21 cellular contexts compared by ENCODE assay signal in genomic region chr14:79265366-79265765, GRCh38.
A peak's percentile ranks its signal among the peaks of the same experiment; 100 is the strongest.
DNase-seq lines count a peak whose midpoint lies in the region; ATAC-seq and TF ChIP-seq lines count a peak whose summit lies in the region.
"Had no signal": no experiment of that assay in that cellular context is flagged by ENCODE, and none has a peak within 500 bp of the region (broad histone marks: within the 10 kb centered on the region; RNA-seq: fewer than 3 reads in every experiment).

No MANE protein-coding gene starts in this region.

- H3K9ac ChIP-seq in GM23248: no peak overlapping the region
- no peak overlapping the region for H3K9ac ChIP-seq in PC-3 (ENCODE audit: low read length)
- H3K9ac ChIP-seq in fibroblast of lung (ENCODE audit: insufficient read depth, low read length): no peak overlapping the region

- no peaks in the 10 kb centered on the region for H3K4me1 ChIP-seq in GM23248 (ENCODE audit: insufficient read depth)
- H3K4me1 ChIP-seq in PC-3 (ENCODE audit: insufficient read depth, low read length): no peaks in the 10 kb centered on the region
- H3K4me1 ChIP-seq in fibroblast of lung (ENCODE audit: control insufficient read depth, extremely low read depth, insufficient read depth, low read length): no peaks in the 10 kb centered on the region
- H3K4me1 ChIP-seq: SJCRH30 had no signal

- TF ChIP-seq CTCF in PC-3 (conservative IDR thresholded peaks at IDR 0.05; ENCODE audit: low read depth, low read length): no peak
- no peak for TF ChIP-seq CTCF in fibroblast of lung (conservative IDR thresholded peaks at IDR 0.05 in 1 of 2, IDR thresholded peaks at IDR 0.05 in 1 of 2; ENCODE audit: low read depth in 1 of 2, low read length in 2 of 2)

- H3K9me2 ChIP-seq in GM23248 (ENCODE audit: insufficient read depth) (no peaks in the 10 kb centered on the region), PC-3 (replicated peaks; ENCODE audit: low read length) (no peaks in the 10 kb centered on the region)

- H3K27me3 ChIP-seq in GM23248 (replicated peaks; ENCODE audit: insufficient read depth) (no peaks in the 10 kb centered on the region), PC-3 (ENCODE audit: low read length) (no peaks in the 10 kb centered on the region), fibroblast of lung (ENCODE audit: control insufficient read depth, insufficient read depth, low read length) (no peaks in the 10 kb centered on the region)
- H3K27me3 ChIP-seq: SJCRH30 had no signal

- H3F3A ChIP-seq in GM23248 (ENCODE audit: insufficient read depth): no peaks in the 10 kb centered on the region
- no peaks in the 10 kb centered on the region for H3F3A ChIP-seq in PC-3 (ENCODE audit: low read length, unreplicated experiment)

- H3K9me3 ChIP-seq in GM23248 (ENCODE audit: low read depth): no peaks in the 10 kb centered on the region
- H3K9me3 ChIP-seq in PC-3 (ENCODE audit: low read length): no peaks in the 10 kb centered on the region
- no peaks in the 10 kb centered on the region for H3K9me3 ChIP-seq in fibroblast of lung (ENCODE audit: control insufficient read depth, insufficient read depth, low read depth, low read length)
- H3K9me3 ChIP-seq: SJCRH30 had no signal

- POLR2A ChIA-PET in PC-3 (lab: Charles Lee; ENCODE audit: unreplicated experiment): no interaction called here

- no peaks in the 10 kb centered on the region for H3K36me3 ChIP-seq in GM23248 (ENCODE audit: low read depth)
- H3K36me3 ChIP-seq in PC-3 (ENCODE audit: low read depth, low read length): no peaks in the 10 kb centered on the region
- no peaks in the 10 kb centered on the region for H3K36me3 ChIP-seq in fibroblast of lung (ENCODE audit: control insufficient read depth, insufficient read depth, low read length)
- H3K36me3 ChIP-seq: SJCRH30 had no signal

- H3K4me3 ChIP-seq in GM23248: no peak overlapping the region
- no peak overlapping the region for H3K4me3 ChIP-seq in PC-3 (ENCODE audit: low read length)
- H3K4me3 ChIP-seq in fibroblast of lung (replicated peaks in 1 of 4; ENCODE audit: control extremely low read depth in 1 of 4, insufficient read depth in 1 of 4, low read depth in 3 of 4, low read length in 4 of 4): no peak overlapping the region
- H3K4me3 ChIP-seq in skeletal muscle cell (ENCODE audit: low read depth, low read length): no peak overlapping the region
- H3K4me3 ChIP-seq: GM12878, SJCRH30 had no signal

- H3K27ac ChIP-seq in GM23248 (no peak overlapping the region), PC-3 (ENCODE audit: low read length) (no peak overlapping the region), fibroblast of lung (ENCODE audit: insufficient read depth, low read length) (no peak overlapping the region)
- H3K27ac ChIP-seq: RWPE1, SJCRH30 had no signal

- ATAC-seq in PC-3: no peak
- ATAC-seq in HG03159 (IDR thresholded peaks at IDR 0.05; ENCODE audit: unreplicated experiment): no peak
- ATAC-seq: GM12878 had no signal

- intact Hi-C loops in PC-3 (cut with micrococcal nuclease): no loop called here

- CTCF ChIA-PET in PC-3 (lab: Charles Lee): no interaction called here

- H4K20me1 ChIP-seq in GM23248 (ENCODE audit: insufficient read depth) (no peaks in the 10 kb centered on the region), PC-3 (ENCODE audit: low read length) (no peaks in the 10 kb centered on the region), fibroblast of lung (ENCODE audit: control insufficient read depth, extremely low read depth, insufficient read depth, low read length) (no peaks in the 10 kb centered on the region)

- H2AFZ ChIP-seq in GM23248 (no peak overlapping the region), PC-3 (ENCODE audit: low read length) (no peak overlapping the region), fibroblast of lung (ENCODE audit: low read length) (no peak overlapping the region)

- peak; percentile 33 for DNase-seq in GM23248
- DNase-seq in PC-3: peak; percentile 8
- DNase-seq in fibroblast of lung (ENCODE audit: low read depth in 2 of 2): peak; percentile 12 to 30
- DNase-seq in skeletal muscle cell (ENCODE audit: low read depth): peak; percentile 6
- DNase-seq in iPS-NIHi11 (ENCODE audit: low spot score): no peak
- DNase-seq in germinal center (ENCODE audit: low spot score): no peak
- DNase-seq: CD4-positive, CD25-positive, alpha-beta regulatory T cell; HFFc6; Karpas-422; MM.1S; NCI-H1105 treated with DMSO at 0.1 percent for 48 hours; NCI-H1694 treated with DMSO at 0.1 percent for 48 hours; NCI-H2107; NCI-H446 treated with DMSO at 0.1 percent for 48 hours; NCI-H748 treated with DMSO at 0.1 percent for 48 hours; OCI-M1; SJCRH30; SW 1271 had no signal

- in situ Hi-C loops in GM23248 (cut with MboI): no loop called here

- WGBS in GM23248 (ENCODE audit: low coverage in 1 of 2, low lambda C conversion rate in 2 of 2, missing lambda C conversion rate in 2 of 2), 2 experiments: 18 to 21% methylated on average over 4 of the region's 4 CpGs

- H3K79me2 ChIP-seq in GM23248 (ENCODE audit: insufficient read depth) (no peaks in the 10 kb centered on the region), PC-3 (ENCODE audit: low read length) (no peaks in the 10 kb centered on the region), fibroblast of lung (ENCODE audit: control insufficient read depth, insufficient read depth, low read length) (no peaks in the 10 kb centered on the region)

- BruUV-seq in PC-3 (replicated peaks; lab: Mats Ljungman, UMichigan): no TSS peak

- H3K4me2 ChIP-seq in GM23248 (ENCODE audit: unreplicated experiment) (no peak overlapping the region), PC-3 (ENCODE audit: low read length) (no peak overlapping the region), fibroblast of lung (ENCODE audit: extremely low read depth, insufficient read depth, low read length) (no peak overlapping the region)

Comparison
In these comparisons a context has a peak if more than half of its experiments do, and no peak if none do; other contexts are left out.
1. DNase-seq: peak in GM23248 (single experiment), PC-3 (single experiment), fibroblast of lung (2 of 2) and skeletal muscle cell (single experiment); none in iPS-NIHi11 (single experiment) and germinal center (single experiment).